In the genomic region with DNA sequence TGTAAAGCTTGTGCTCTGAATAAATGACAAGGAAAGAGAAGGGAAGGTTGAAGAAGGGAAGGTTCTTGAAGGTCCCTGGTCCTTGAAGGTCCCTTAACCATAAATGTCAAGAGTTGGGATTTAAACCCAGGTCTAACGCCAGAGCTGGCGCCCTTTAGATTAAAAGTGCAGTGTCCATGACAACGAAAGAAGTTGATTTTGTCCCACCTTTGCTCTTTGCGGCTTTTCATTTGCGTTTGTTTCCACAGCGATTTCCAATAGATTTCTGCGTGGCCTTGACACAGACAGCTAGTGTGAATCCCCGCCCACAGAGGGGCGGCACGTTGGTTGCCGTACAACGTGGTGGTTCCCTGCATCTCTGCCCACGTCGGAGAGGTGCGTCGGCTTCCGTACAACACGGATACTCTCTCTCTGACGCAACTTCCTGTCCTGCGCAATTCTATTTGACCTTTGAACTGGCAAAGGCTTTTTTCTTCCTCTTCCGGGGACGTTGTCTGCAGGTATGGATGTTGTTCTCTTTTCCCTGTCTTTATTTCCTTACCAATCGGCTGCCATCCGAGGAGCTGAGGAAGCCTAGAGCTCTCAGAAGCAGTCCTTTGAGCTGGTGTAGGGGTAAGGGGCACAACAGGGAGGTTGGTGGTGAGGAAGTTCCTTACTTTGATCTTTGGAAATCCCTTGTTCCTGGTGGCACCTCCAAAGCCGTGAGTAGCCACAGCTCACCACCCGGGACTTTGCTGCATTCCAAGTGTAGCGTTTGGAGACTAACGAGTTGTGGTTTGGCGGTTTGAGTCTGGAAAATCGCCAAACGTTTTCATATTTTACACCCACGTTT, we compare ENCODE assay signal across 8 cellular contexts. TPM values are rescaled to one million over a fixed set of nuclear protein-coding genes. Genes with fewer than 3 reads are reported as not detected.
A peak's percentile ranks its signal among the peaks of the same experiment; 100 is the strongest.
DNase-seq lines count a peak whose midpoint lies in the region; ATAC-seq and TF ChIP-seq lines count a peak whose summit lies in the region.

A gene (plus strand): TSS at position 476 of the 832 bp plus-strand sequence. CDS start 1,384 bp downstream, outside the sequence.

- 0 to 1% methylated on average over 24 to 31 of the region's 32 CpGs for WGBS in esophagus squamous epithelium, 2 donors

- H3K9me3 ChIP-seq in Karpas-422 (ENCODE audit: low read length): peaks cover 4% of the 10 kb centered on the region; the same call in 1 of the 2 replicates
- no peaks in the 10 kb centered on the region for H3K9me3 ChIP-seq in esophagus squamous epithelium

- no peaks in the 10 kb centered on the region for H3K9me2 ChIP-seq in Karpas-422 (replicated peaks; ENCODE audit: insufficient read depth, low read length)

- H2AFZ ChIP-seq in Karpas-422 (ENCODE audit: low read length): peak within 1 kb of the TSS; percentile 78

- intact Hi-C loops in esophagus squamous epithelium (cut with DNase I): no loop called here

- peaks cover 43% of the 10 kb centered on the region for H3K79me2 ChIP-seq in Karpas-422 (ENCODE audit: low read length)

- peak within 1 kb of the TSS; percentile 92 for H3K9ac ChIP-seq in Karpas-422 (ENCODE audit: low read length)

- peak within 1 kb of the TSS; percentile 97 for H3K4me2 ChIP-seq in Karpas-422 (ENCODE audit: low read depth, low read length, poor library complexity, severe bottlenecking)

- peak; percentile 100 for ATAC-seq in GM21825 (IDR thresholded peaks at IDR 0.05; ENCODE audit: unreplicated experiment)

- H3K27ac ChIP-seq in Karpas-422 (ENCODE audit: low read length) (peak within 1 kb of the TSS; percentile 79), esophagus squamous epithelium (peak within 1 kb of the TSS; percentile 88 to 93 (median 90))

- TF ChIP-seq POLR2A in esophagus squamous epithelium (IDR thresholded peaks at IDR 0.05): peak in 3 of 4 donors; percentile 72 to 93 (median 89)

- H4K20me1 ChIP-seq in Karpas-422 (ENCODE audit: insufficient read depth, low read depth, low read length): peaks cover 43% of the 10 kb centered on the region

- no peaks in the 10 kb centered on the region for H3K27me3 ChIP-seq in Karpas-422 (ENCODE audit: low read length)
- H3K27me3 ChIP-seq in esophagus squamous epithelium: no peaks in the 10 kb centered on the region

- no peak for TF ChIP-seq CTCF in esophagus squamous epithelium (IDR thresholded peaks at IDR 0.05)

- DNase-seq in DMS79 treated with DMSO at 0.1 percent for 48 hours (lab: John Stamatoyannopoulos, UW) (peak; percentile 87), Karpas-422 (peak; percentile 99), RKO (ENCODE audit: low spot score) (peak; percentile 98), activated T-helper 1 cell treated with Interleukin-2 at 50 U/mL for 16 hours (ENCODE audit: low read depth) (peak; percentile 92), esophagus squamous epithelium (lab: John Stamatoyannopoulos, UW) (peak; percentile 91), myocyte (ENCODE audit: low read depth) (peak; percentile 99)
- DNase-seq in stimulated activated CD8-positive, alpha-beta memory T cell treated with anti-CD3 and anti-CD28 coated beads, Interleukin-7, amount 100 ng/mL, for 48 hours (ENCODE audit: extremely low read depth in 1 of 2, low read depth in 1 of 2): peak; percentile 90 to 97

- H3K4me3 ChIP-seq in Karpas-422 (ENCODE audit: low read length): peak within 1 kb of the TSS; percentile 88
- H3K4me3 ChIP-seq in esophagus squamous epithelium: peak within 1 kb of the TSS; percentile 72 to 90 (median 85)

- H3K36me3 ChIP-seq in Karpas-422 (ENCODE audit: insufficient read depth, low read length): peaks cover 47% of the 10 kb centered on the region
- peaks cover 9 to 36% (median 33%) of the 10 kb centered on the region in 3 donors for H3K36me3 ChIP-seq in esophagus squamous epithelium

- H3K4me1 ChIP-seq in Karpas-422 (ENCODE audit: low read length) (peaks cover 31% of the 10 kb centered on the region), esophagus squamous epithelium (peaks cover 12 to 47% (median 23%) of the 10 kb centered on the region in 3 donors)

RNA-seq across cellular contexts. Expression of the gene that starts here (rescaled TPM):
- total RNA-seq in Karpas-422 (2014; rRNA removed; shearing (Covaris generic); ENCODE audit: low replicate concordance): 1,954 and 2,083 TPM in 2 replicates
- 1,000 to 10,000 TPM in 2 of 4 donors, 100 to 1,000 TPM in 2; 495 to 1,287 (median 903) TPM for total RNA-seq in esophagus squamous epithelium
- 480 and 520 TPM in 2 replicates for total RNA-seq in myocyte
- polyA plus RNA-seq in myocyte (2012): 1,448 TPM

Comparison
In these comparisons a context has a peak if more than half of its experiments do, and no peak if none do; other contexts are left out.
1. Peak in every context shown above with its lines: DNase-seq, ATAC-seq, H3K4me3 ChIP-seq and H3K27ac ChIP-seq.